In the genomic region with DNA sequence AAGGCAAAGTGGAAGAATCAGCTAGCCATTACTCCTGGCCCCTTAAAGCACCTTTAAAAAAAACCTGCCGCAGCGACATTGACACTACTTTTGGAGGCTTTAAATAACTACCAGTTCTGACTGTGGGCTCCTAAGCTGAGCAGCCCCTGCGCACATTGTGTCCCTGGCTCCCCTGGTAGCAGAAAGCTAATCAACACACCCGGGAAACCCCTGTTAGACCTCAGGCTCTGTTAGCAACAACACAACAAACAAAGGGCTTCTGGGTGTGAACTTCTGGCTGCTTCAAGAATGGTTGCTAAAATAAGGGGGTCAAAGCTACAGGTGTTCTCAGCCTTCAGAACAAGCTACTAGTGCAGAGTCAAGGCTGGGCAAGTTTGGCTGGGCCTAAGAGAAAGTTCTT, we compare ENCODE assay signal across 15 cellular contexts.
DNase-seq lines count a peak whose midpoint lies in the region; ATAC-seq and TF ChIP-seq lines count a peak whose summit lies in the region.
"Had no signal": no experiment of that assay in that cellular context is flagged by ENCODE, and none has a peak within 500 bp of the region (broad histone marks: within the 10 kb centered on the region; RNA-seq: fewer than 3 reads in every experiment).

No MANE protein-coding gene starts in this region.

- H3K27ac ChIP-seq in right cardiac atrium (ENCODE audit: low read length) (no peak overlapping the region), GM23338 (ENCODE audit: low read depth) (no peak overlapping the region)
- H3K27ac ChIP-seq: C4-2B had no signal

- H3K36me3 Mint-ChIP-seq in GM23338 (ENCODE audit: low read depth) = no peaks in the 10 kb centered on the region
- no peaks in the 10 kb centered on the region for H3K36me3 Mint-ChIP-seq in activated naive CD4-positive, alpha-beta T cell treated with anti-CD3 and anti-CD28 coated beads for 36 hours (ENCODE audit: low read depth)

- intact Hi-C loops in Right ventricle myocardium superior (cut with DNase I) = loop anchor here (5.0 kb wide), 1 partner anchor 83 kb away; the partner anchor contains the start of gene TMEM100
- intact Hi-C loops in cardiac septum (cut with DNase I) = loop anchor here (5.0 kb wide), 1 partner anchor 78 kb away; no protein-coding TSS in a partner anchor
- intact Hi-C loops in right cardiac atrium (cut with DNase I) = loop anchor here in 2 of 4 donors (10.0 kb wide), 1 partner anchor 64 kb away; no protein-coding TSS in a partner anchor
- intact Hi-C loops in activated naive CD4-positive, alpha-beta T cell treated with anti-CD3 and anti-CD28 coated beads for 36 hours (cut with micrococcal nuclease) = no loop called here

- H3F3A ChIP-seq in GM23338 (replicated peaks; ENCODE audit: low read depth) = no peaks in the 10 kb centered on the region

- H4K20me1 ChIP-seq in GM23338 (replicated peaks; ENCODE audit: insufficient read depth) = no peaks in the 10 kb centered on the region

- H3K9me2 ChIP-seq in GM23338 (ENCODE audit: insufficient read depth) = peaks cover 11% of the 10 kb centered on the region; the same call in 1 of the 2 replicates

- H3K27ac Mint-ChIP-seq in GM23338 = no peak overlapping the region
- no peak overlapping the region for H3K27ac Mint-ChIP-seq in activated naive CD4-positive, alpha-beta T cell treated with anti-CD3 and anti-CD28 coated beads for 36 hours
- H3K27ac Mint-ChIP-seq: B cell; CD4-positive, alpha-beta T cell; H9 had no signal

- no peaks in the 10 kb centered on the region for H3K27me3 Mint-ChIP-seq in GM23338 (ENCODE audit: insufficient read depth, low read depth, poor library complexity)
- H3K27me3 Mint-ChIP-seq in activated naive CD4-positive, alpha-beta T cell treated with anti-CD3 and anti-CD28 coated beads for 36 hours (ENCODE audit: low read depth) = peaks cover 14% of the 10 kb centered on the region
- H3K27me3 Mint-ChIP-seq: B cell had no signal

- H3K36me3 ChIP-seq in GM23338 (ENCODE audit: insufficient read depth) = no peaks in the 10 kb centered on the region

- no peak for TF ChIP-seq CTCF in GM23338 (conservative IDR thresholded peaks at IDR 0.05; ENCODE audit: low read depth in 2 of 2)

- ATAC-seq in Right ventricle myocardium superior (ENCODE audit: poor library complexity) (peak; percentile 60), right cardiac atrium (peak; percentile 23 to 54), GM23338 (no peak), HG02981 (IDR thresholded peaks at IDR 0.05; ENCODE audit: unreplicated experiment) (no peak)

- no peak overlapping the region for H3K4me2 ChIP-seq in GM23338

- no peak overlapping the region for H3K4me3 ChIP-seq in right cardiac atrium (ENCODE audit: low read length)
- H3K4me3 ChIP-seq in GM23338 = no peak overlapping the region

- H3K9me3 ChIP-seq in right cardiac atrium (ENCODE audit: control insufficient read depth, low read length) = no peaks in the 10 kb centered on the region
- H3K9me3 ChIP-seq: Caco-2 had no signal

- H3K4me1 ChIP-seq in right cardiac atrium (ENCODE audit: control insufficient read depth, insufficient read depth, low read length) = peaks cover 5% of the 10 kb centered on the region
- no peaks in the 10 kb centered on the region for H3K4me1 ChIP-seq in GM23338 (ENCODE audit: insufficient read depth)
- H3K4me1 ChIP-seq: Caco-2 had no signal

- H3K27me3 ChIP-seq in right cardiac atrium (ENCODE audit: control insufficient read depth, insufficient read depth) (no peaks in the 10 kb centered on the region), GM23338 (ENCODE audit: insufficient read depth) (no peaks in the 10 kb centered on the region)

- 64% methylated on average over 4 of the region's 4 CpGs for WGBS in right cardiac atrium

- CTCF ChIA-PET in activated naive CD4-positive, alpha-beta T cell treated with anti-CD3 and anti-CD28 coated beads for 36 hours (lab: Charles Lee) = interaction anchor here (0.7 to 1.1 kb wide), 3 partner anchors 113 to 1491 kb away, joined by 3 read pairs; no protein-coding TSS in a partner anchor

- H3K4me3 Mint-ChIP-seq in GM23338 = no peak overlapping the region
- H3K4me3 Mint-ChIP-seq in activated naive CD4-positive, alpha-beta T cell treated with anti-CD3 and anti-CD28 coated beads for 36 hours = no peak overlapping the region
- H3K4me3 Mint-ChIP-seq: B cell; CD4-positive, alpha-beta T cell; H9 had no signal

- no peak for DNase-seq in Right ventricle myocardium superior
- DNase-seq in cardiac septum (ENCODE audit: low spot score) = no peak
- peak; percentile 29 for DNase-seq in ELF-1 (ENCODE audit: low read depth, low spot score)
- no peak for DNase-seq in right cardiac atrium
- DNase-seq in GM23338 (ENCODE audit: low spot score) = no peak
- DNase-seq in activated naive CD4-positive, alpha-beta T cell treated with anti-CD3 and anti-CD28 coated beads for 36 hours = no peak
- DNase-seq: 8988T; Caco-2; CD4-positive, alpha-beta T cell; GF-D8; GOT3; H9 had no signal

- H3K4me1 Mint-ChIP-seq in GM23338 = peaks cover 4% of the 10 kb centered on the region; the same call in 2 of the 3 replicates
- peaks cover 5% of the 10 kb centered on the region for H3K4me1 Mint-ChIP-seq in activated naive CD4-positive, alpha-beta T cell treated with anti-CD3 and anti-CD28 coated beads for 36 hours (ENCODE audit: low read depth)

- H2AFZ ChIP-seq in GM23338 = no peak overlapping the region

- no peaks in the 10 kb centered on the region for H3K9me3 Mint-ChIP-seq in GM23338
- H3K9me3 Mint-ChIP-seq in activated naive CD4-positive, alpha-beta T cell treated with anti-CD3 and anti-CD28 coated beads for 36 hours = no peaks in the 10 kb centered on the region
- H3K9me3 Mint-ChIP-seq: CD4-positive, alpha-beta T cell; H9 had no signal

- no peaks in the 10 kb centered on the region for H3K79me2 ChIP-seq in GM23338 (replicated peaks; ENCODE audit: insufficient read depth)

TF ChIP-seq in GM23338, 12 proteins besides CTCF, POLR2A, EP300 and RAD21 (continues in another document):
- TF ChIP-seq ZNF114 (CRISPR knock-in tag; IDR thresholded peaks at IDR 0.05) = no peak
- no peak for TF ChIP-seq CREB1 (CRISPR knock-in tag; IDR thresholded peaks at IDR 0.05; ENCODE audit: low read depth)
- no peak for TF ChIP-seq JUNB (IDR thresholded peaks at IDR 0.05; ENCODE audit: unreplicated experiment)
- TF ChIP-seq POLR2AphosphoS5 (IDR thresholded peaks at IDR 0.05; ENCODE audit: low read depth) = no peak
- TF ChIP-seq ETS1 (IDR thresholded peaks at IDR 0.05) = no peak
- no peak for TF ChIP-seq ZNF331 (CRISPR knock-in tag; IDR thresholded peaks at IDR 0.05; ENCODE audit: low read depth)
- TF ChIP-seq NANOG (IDR thresholded peaks at IDR 0.05; ENCODE audit: borderline replicate concordance) = no peak
- TF ChIP-seq STAT1 (IDR thresholded peaks at IDR 0.05; ENCODE audit: unreplicated experiment) = no peak
- TF ChIP-seq EZH2 (IDR thresholded peaks at IDR 0.05; ENCODE audit: low read depth, unreplicated experiment) = no peak
- TF ChIP-seq EZH2phosphoT487 (IDR thresholded peaks at IDR 0.05; ENCODE audit: unreplicated experiment) = no peak
- TF ChIP-seq REST (IDR thresholded peaks at IDR 0.05; ENCODE audit: unreplicated experiment) = no peak

Comparison
In these comparisons a context has a peak if more than half of its experiments do, and no peak if none do; other contexts are left out.
1. ATAC-seq: peak in Right ventricle myocardium superior (single experiment) and right cardiac atrium (2 of 2); none in GM23338 (single experiment) and HG02981 (single experiment).